ENCODE assay signal across 2 cellular contexts in genomic region chr13:113064534-113065405, GRCh38.
TF ChIP-seq lines count a peak whose summit lies in the region.

No MANE protein-coding gene starts in this region.

TF ChIP-seq in A549, 52 proteins besides CTCF, POLR2A, EP300 and RAD21 (continued from another document):
- TF ChIP-seq MAFK (IDR thresholded peaks at IDR 0.05; ENCODE audit: partially characterized antibody) (no peak), CHD4 (IDR thresholded peaks at IDR 0.05; ENCODE audit: borderline replicate concordance) (no peak), FOSL2 (IDR thresholded peaks at IDR 0.05) (no peak), FOSL2 (CRISPR knock-in tag; IDR thresholded peaks at IDR 0.05) (no peak), RNF2 (IDR thresholded peaks at IDR 0.05; ENCODE audit: borderline replicate concordance, low read depth) (no peak), BCL3 (IDR thresholded peaks at IDR 0.05) (no peak), FOSB (CRISPR knock-in tag; IDR thresholded peaks at IDR 0.05) (no peak), FOXS1 (CRISPR knock-in tag; IDR thresholded peaks at IDR 0.05) (no peak), ZNF302 (CRISPR knock-in tag; IDR thresholded peaks at IDR 0.05) (no peak)

TF ChIP-seq in Ishikawa, 13 proteins besides CTCF, POLR2A, EP300 and RAD21 (continued from another document):
- no peak for TF ChIP-seq REST (IDR thresholded peaks at IDR 0.05; ENCODE audit: low read depth)
TF ChIP-seq in Ishikawa: peak in this region for 6.
